Comparison of ENCODE assay signal across 20 cellular contexts in genomic region chr4:176286728-176287127, GRCh38. TPM values are rescaled to one million over a fixed set of nuclear protein-coding genes. Genes with fewer than 3 reads are reported as not detected.
"Had no signal": no experiment of that assay in that cellular context is flagged by ENCODE, and none has a peak within 500 bp of the region (broad histone marks: within the 10 kb centered on the region; RNA-seq: fewer than 3 reads in every experiment).

No MANE protein-coding gene starts in this region.

- H3K27me3 Mint-ChIP-seq: activated naive CD4-positive, alpha-beta T cell treated with anti-CD3 and anti-CD28 coated beads, Interleukin-2, amount 50 U/mL, for 24 hours; progenitor cell of endocrine pancreas had no signal

- DNase-seq: activated B cell treated with CpG ODN at 0.5 μM for 24 hours; activated CD4-positive, alpha-beta T cell treated with anti-CD3 and anti-CD28 coated beads for 48 hours; activated CD8-positive, alpha-beta T cell treated with anti-CD3 and anti-CD28 coated beads for 36 hours; activated effector memory CD4-positive, alpha-beta T cell treated with anti-CD3 and anti-CD28 coated beads, Interleukin-2, amount 50 U/mL, for 16 hours; activated T-cell treated with anti-CD3 and anti-CD28 coated beads, Interleukin-2, amount 50 U/mL, for 4 hours; nucleus accumbens; spleen; stomach; upper lobe of right lung had no signal

- H3K4me3 ChIP-seq: cardiac muscle cell, coronary artery, spleen, stomach, thoracic aorta, upper lobe of right lung had no signal

- H3K36me3 ChIP-seq: cardiac muscle cell, spleen, stomach, thoracic aorta, upper lobe of right lung had no signal

- H3K4me3 Mint-ChIP-seq: activated B cell treated with CpG ODN at 0.5 μM for 24 hours; activated CD8-positive, alpha-beta T cell treated with anti-CD3 and anti-CD28 coated beads for 36 hours; activated naive CD4-positive, alpha-beta T cell treated with anti-CD3 and anti-CD28 coated beads, Interleukin-2, amount 50 U/mL, for 24 hours; activated T-cell treated with anti-CD3 and anti-CD28 coated beads, Interleukin-2, amount 50 U/mL, for 4 hours; nephron had no signal

- H3K4me1 Mint-ChIP-seq: activated B cell treated with CpG ODN at 0.5 μM for 24 hours; activated naive CD4-positive, alpha-beta T cell treated with anti-CD3 and anti-CD28 coated beads, Interleukin-2, amount 50 U/mL, for 24 hours; nephron had no signal

- H3K9me3 ChIP-seq: stomach, thoracic aorta, upper lobe of right lung had no signal

- H3K27me3 ChIP-seq: cardiac muscle cell, spleen, stomach, upper lobe of right lung had no signal

- H3K27ac Mint-ChIP-seq: activated B cell treated with CpG ODN at 0.5 μM for 24 hours; activated CD8-positive, alpha-beta T cell treated with anti-CD3 and anti-CD28 coated beads for 36 hours; activated naive CD4-positive, alpha-beta T cell treated with anti-CD3 and anti-CD28 coated beads, Interleukin-2, amount 50 U/mL, for 24 hours; nephron; progenitor cell of endocrine pancreas had no signal

- ATAC-seq: activated CD8-positive, alpha-beta T cell treated with anti-CD3 and anti-CD28 coated beads for 36 hours; activated T-cell treated with anti-CD3 and anti-CD28 coated beads, Interleukin-2, amount 50 U/mL, for 4 hours; sciatic nerve; upper lobe of right lung had no signal

- H3K4me1 ChIP-seq: spleen, stomach, upper lobe of right lung had no signal

- H3K36me3 Mint-ChIP-seq: activated naive CD4-positive, alpha-beta T cell treated with anti-CD3 and anti-CD28 coated beads, Interleukin-2, amount 50 U/mL, for 24 hours had no signal

- H3K27ac ChIP-seq: cardiac muscle cell, spleen, thoracic aorta, upper lobe of right lung had no signal

- H3K9me3 Mint-ChIP-seq: activated CD8-positive, alpha-beta T cell treated with anti-CD3 and anti-CD28 coated beads for 36 hours; activated T-cell treated with anti-CD3 and anti-CD28 coated beads, Interleukin-2, amount 50 U/mL, for 4 hours; nephron had no signal

RNA-seq across cellular contexts. Expression of gene ASB5, which starts 17.7 kb away (rescaled TPM):
- total RNA-seq: activated B cell treated with CpG ODN at 0.5 μM for 24 hours; activated CD8-positive, alpha-beta T cell treated with anti-CD3 and anti-CD28 coated beads for 36 hours; activated T-cell treated with anti-CD3 and anti-CD28 coated beads, Interleukin-2, amount 50 U/mL, for 4 hours; cardiac muscle cell; endothelial cell of umbilical vein; kidney epithelial cell; mesenteric fat pad; spleen; T-helper 2 cell treated with Interferon-gamma antibody and Interleukin-4, amounts not matched to agents 100 ng/mL and 5 ng/mL, for 36 hours; thoracic aorta; upper lobe of right lung had no signal
